33 cellular contexts compared by ENCODE assay signal in the genomic region with DNA sequence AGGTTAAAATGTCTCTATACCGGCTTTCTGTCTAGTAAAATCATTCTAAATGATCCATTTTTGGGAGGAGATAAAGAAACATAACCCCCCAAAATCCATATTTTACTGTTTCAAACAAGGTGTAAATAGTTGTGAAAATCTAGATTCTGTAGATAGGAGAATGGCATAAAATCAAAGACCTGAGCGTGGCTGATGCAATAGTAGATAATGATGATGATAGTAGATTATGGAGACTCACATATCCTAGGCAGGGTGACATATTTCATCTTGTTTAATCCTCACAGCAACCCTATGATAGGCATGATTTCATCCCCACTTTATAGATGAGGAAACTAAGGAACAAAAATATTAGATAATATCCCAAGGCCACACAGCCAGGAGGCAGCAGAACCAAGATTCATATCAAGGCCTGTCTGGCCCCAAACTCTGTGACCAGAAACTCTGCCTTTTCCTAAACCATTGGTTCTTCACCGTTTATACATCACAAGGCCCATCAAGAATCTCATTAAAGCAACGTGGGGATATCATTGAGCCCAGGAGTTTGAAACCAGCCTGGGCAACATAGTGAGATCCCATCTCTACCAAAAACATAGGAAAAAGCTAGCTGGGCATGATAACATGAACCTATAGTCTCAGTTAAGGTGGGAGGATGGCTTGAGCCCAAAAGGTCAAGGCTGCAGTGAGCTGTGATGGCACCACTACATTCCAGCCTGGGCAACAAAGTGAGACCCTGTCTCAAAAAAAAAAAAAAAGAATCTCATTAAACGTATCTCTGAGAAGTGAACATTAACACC. TPM values are rescaled to one million over a fixed set of nuclear protein-coding genes. Genes with fewer than 3 reads are reported as not detected.
DNase-seq lines count a peak whose midpoint lies in the region; ATAC-seq, FAIRE-seq and TF ChIP-seq lines count a peak whose summit lies in the region.
"Had no signal": no experiment of that assay in that cellular context is flagged by ENCODE, and none has a peak within 500 bp of the region (broad histone marks: within the 10 kb centered on the region; RNA-seq: fewer than 3 reads in every experiment).

No MANE protein-coding gene starts in this region.

- peak overlapping the region; percentile 67 for H3K27ac Mint-ChIP-seq in T-helper 17 cell
- H3K27ac Mint-ChIP-seq in natural killer cell, result no peak overlapping the region
- H3K27ac Mint-ChIP-seq: IgD-negative memory B cell, T-cell had no signal

- peak overlapping the region; percentile 90 for H3K4me2 ChIP-seq in BLaER1
- no peak overlapping the region for H3K4me2 ChIP-seq in H1 (ENCODE audit: insufficient read depth in 1 of 2, low read depth in 2 of 2, low read length in 2 of 2)

- H3K79me1 ChIP-seq in H1 (ENCODE audit: low read depth, low read length), result no peaks in the 10 kb centered on the region

- TF ChIP-seq POLR2A in H1 (IDR thresholded peaks at IDR 0.05; ENCODE audit: control extremely low read depth in 1 of 2, low read depth in 2 of 2, low read length in 2 of 2), result no peak

- CTCF ChIA-PET in HEK293 (lab: Yijun Ruan, JAX), result no interaction called here
- CTCF ChIA-PET in H1 (lab: Charles Lee; ENCODE audit: partially characterized antibody), result interaction anchor here (0.6 kb wide), 1 partner anchor 244 kb away, joined by 3 read pairs; no protein-coding TSS in a partner anchor

- POLR2A ChIA-PET in HEK293 (lab: Yijun Ruan, JAX) (no interaction called here), H1 (lab: Charles Lee; ENCODE audit: partially characterized antibody) (no interaction called here)

- peaks cover 6% of the 10 kb centered on the region; the same call in 1 of the 2 replicates for H3K23me2 ChIP-seq in H1 (ENCODE audit: low read depth, low read length)

- H4K20me1 ChIP-seq in BLaER1 (no peaks in the 10 kb centered on the region), H1 (replicated peaks in 1 of 2; ENCODE audit: control insufficient read depth in 1 of 2, insufficient read depth in 2 of 2, low read length in 2 of 2) (peaks cover 0 to 2% of the 10 kb centered on the region in 2 experiments)

- H3K36me3 ChIP-seq in BLaER1, result no peaks in the 10 kb centered on the region
- no peaks in the 10 kb centered on the region for H3K36me3 ChIP-seq in HEK293 (ENCODE audit: control insufficient read depth in 2 of 2, insufficient read depth in 1 of 2, low read length in 2 of 2)
- H3K36me3 ChIP-seq in H1 (ENCODE audit: control insufficient read depth in 2 of 4, insufficient read depth in 4 of 4, low read length in 3 of 4), result no peaks in the 10 kb centered on the region
- H3K36me3 ChIP-seq: HAP-1 had no signal

- H2BK15ac ChIP-seq in H1 (ENCODE audit: low read length), result no peak overlapping the region

- H3K9me3 ChIP-seq in BLaER1, result no peaks in the 10 kb centered on the region
- no peaks in the 10 kb centered on the region for H3K9me3 ChIP-seq in HEK293 (ENCODE audit: control insufficient read depth, insufficient read depth, low read depth, low read length)
- H3K9me3 ChIP-seq in T-helper 17 cell (ENCODE audit: control insufficient read depth, low read length, poor library complexity, severe bottlenecking), result no peaks in the 10 kb centered on the region
- no peaks in the 10 kb centered on the region for H3K9me3 ChIP-seq in H1 (ENCODE audit: insufficient read depth in 2 of 2, low read depth in 1 of 2, low read length in 1 of 2)
- H3K9me3 ChIP-seq: HAP-1 had no signal

- DNase-seq in T-helper 17 cell, result no peak
- DNase-seq in H1 (ENCODE audit: low read depth in 1 of 2, low spot score in 2 of 2), result no peak
- DNase-seq in T-helper 2 cell, result no peak
- DNase-seq in natural killer cell, result no peak
- no peak for DNase-seq in putamen (ENCODE audit: low spot score)
- DNase-seq: C1 segment of cervical spinal cord; CD4-positive, alpha-beta memory T cell; COR-L47; EL; GDM1; GM23248; Kasumi-1; NCI-H1092 treated with DMSO at 0.1 percent for 48 hours; NCI-H1436; NCI-H187; NCI-H2081 treated with DMSO at 0.1 percent for 48 hours; NCI-H2171 treated with DMSO at 0.1 percent for 48 hours; NCI-H345; NCI-H524; NCI-H748 treated with DMSO at 0.1 percent for 48 hours; NK-92 treated with Interleukin-12 subunit alpha and Interleukin-12 subunit beta, amount 100 ng/mL, for 24 hours; SHP77; T-cell had no signal

- H4K5ac ChIP-seq in H1 (ENCODE audit: insufficient read length, low read depth, low read length), result no peak overlapping the region

- H3K36me3 Mint-ChIP-seq in T-helper 17 cell (ENCODE audit: low read depth), result peaks cover 3% of the 10 kb centered on the region
- H3K36me3 Mint-ChIP-seq in natural killer cell, result no peaks in the 10 kb centered on the region
- H3K36me3 Mint-ChIP-seq: CD4-positive, alpha-beta memory T cell; T-cell had no signal

- H2BK20ac ChIP-seq in H1 (ENCODE audit: low read length), result no peak overlapping the region

- H3K27ac ChIP-seq in BLaER1, result peak overlapping the region; percentile 78
- no peak overlapping the region for H3K27ac ChIP-seq in HEK293 (ENCODE audit: extremely low read depth, low read depth, low read length)
- no peak overlapping the region for H3K27ac ChIP-seq in H1 (ENCODE audit: low read depth, low read length)
- H3K27ac ChIP-seq: GM23248, RWPE1 had no signal

- no peak for FAIRE-seq in H1 (lab: Jason Lieb, UNC)
- FAIRE-seq: GM19239 had no signal

- no peak for TF ChIP-seq EP300 in H1 (IDR thresholded peaks at IDR 0.05; ENCODE audit: borderline replicate concordance in 1 of 2, low read depth in 2 of 2, low read length in 2 of 2)

- H3K79me2 ChIP-seq in H1 (ENCODE audit: control insufficient read depth in 1 of 2, insufficient read depth in 2 of 2, low read length in 2 of 2), result no peaks in the 10 kb centered on the region

- H3K27me3 Mint-ChIP-seq in T-helper 17 cell (no peaks in the 10 kb centered on the region), natural killer cell (ENCODE audit: low read depth in 2 of 2) (no peaks in the 10 kb centered on the region)

- H3K9me3 Mint-ChIP-seq in natural killer cell, result no peaks in the 10 kb centered on the region
- H3K9me3 Mint-ChIP-seq: T-cell had no signal

- TF ChIP-seq CTCF in HEK293 (tag by site-specific recombination; IDR thresholded peaks at IDR 0.05) (no peak), H1 (IDR thresholded peaks at IDR 0.05; ENCODE audit: control extremely low read depth in 1 of 3, insufficient read depth in 1 of 3, low read depth in 1 of 3, low read length in 3 of 3) (no peak), natural killer cell (IDR thresholded peaks at IDR 0.05) (no peak)

- H4K8ac ChIP-seq in H1 (ENCODE audit: extremely low read depth, insufficient read depth, low read length), result no peak overlapping the region

- H3K9ac ChIP-seq in BLaER1, result peak overlapping the region; percentile 70; the same call in 1 of the 2 replicates
- no peak overlapping the region for H3K9ac ChIP-seq in H1 (replicated peaks in 1 of 4; ENCODE audit: extremely low read depth in 1 of 4, low read depth in 3 of 4, low read length in 3 of 4)
- H3K9ac ChIP-seq: GM23248 had no signal

- peaks cover 69% of the 10 kb centered on the region for H3K4me1 ChIP-seq in BLaER1
- no peaks in the 10 kb centered on the region for H3K4me1 ChIP-seq in HEK293 (ENCODE audit: control insufficient read depth, insufficient read depth, low read length)
- no peaks in the 10 kb centered on the region; a peak in 1 of 7 replicates for H3K4me1 ChIP-seq in H1 (replicated peaks in 1 of 4; ENCODE audit: control insufficient read depth in 3 of 4, insufficient read depth in 4 of 4, low read length in 3 of 4)
- H3K4me1 ChIP-seq: HAP-1 had no signal

- ATAC-seq in T-helper 17 cell, result no peak
- ATAC-seq in natural killer cell, result no peak
- no peak for ATAC-seq in GM19397 (IDR thresholded peaks at IDR 0.05; ENCODE audit: unreplicated experiment)
- ATAC-seq: T-cell had no signal

- H3K14ac ChIP-seq in H1 (ENCODE audit: insufficient read length), result no peak overlapping the region

- H3K27me3 ChIP-seq in BLaER1 (no peaks in the 10 kb centered on the region), H1 (replicated peaks in 1 of 4; ENCODE audit: control insufficient read depth in 3 of 4, extremely low read depth in 1 of 4, insufficient read depth in 3 of 4, low read length in 3 of 4) (no peaks in the 10 kb centered on the region)

- TF ChIP-seq RAD21 in H1 (IDR thresholded peaks at IDR 0.05 in 1 of 2, conservative IDR thresholded peaks at IDR 0.05 in 1 of 2; ENCODE audit: low read depth in 2 of 2, low read length in 2 of 2), result no peak

- 91% methylated on average over 5 of the region's 5 CpGs; no CpG with 5 or more reads in 1 of the 2 experiments for WGBS in H1 (ENCODE audit: extremely low coverage in 1 of 2, insufficient coverage in 1 of 2, insufficient read length in 1 of 2, insufficient replicate concordance in 2 of 2, low coverage in 1 of 2, low lambda C conversion rate in 2 of 2, missing lambda C conversion rate in 1 of 2), 2 experiments

- H2AK5ac ChIP-seq in H1 (ENCODE audit: low read depth, low read length), result no peak overlapping the region

- no peak overlapping the region for H3K4me3 ChIP-seq in BLaER1
- H3K4me3 ChIP-seq in HEK293 (ENCODE audit: low read depth, low read length), result no peak overlapping the region
- no peak overlapping the region for H3K4me3 ChIP-seq in H1 (ENCODE audit: extremely low read depth in 1 of 4, insufficient read depth in 2 of 4, low read depth in 3 of 4, low read length in 4 of 4)
- H3K4me3 ChIP-seq: GM23248, HAP-1 had no signal

- intact Hi-C loops in natural killer cell (cut with micrococcal nuclease), result no loop called here

- H3K23ac ChIP-seq in H1 (ENCODE audit: insufficient read length), result no peak overlapping the region

- peaks cover 8% of the 10 kb centered on the region for H3K4me1 Mint-ChIP-seq in T-helper 17 cell
- H3K4me1 Mint-ChIP-seq in natural killer cell, result peaks cover 0 to 5% of the 10 kb centered on the region in 2 donors
- H3K4me1 Mint-ChIP-seq: T-cell had no signal

- no peak overlapping the region for H2BK120ac ChIP-seq in H1 (replicated peaks; ENCODE audit: low read depth, low read length)

- no peak overlapping the region for H3K4ac ChIP-seq in H1 (replicated peaks; ENCODE audit: insufficient read length, low read depth, low read length)

- H2BK5ac ChIP-seq in H1 (ENCODE audit: low read depth, low read length), result no peak overlapping the region

- no peak overlapping the region for H3K18ac ChIP-seq in H1 (ENCODE audit: extremely low read depth, low read length)

- H3K4me3 Mint-ChIP-seq in T-helper 17 cell (no peak overlapping the region), natural killer cell (no peak overlapping the region)
- H3K4me3 Mint-ChIP-seq: CD4-positive, alpha-beta memory T cell; T-cell had no signal

- no peak overlapping the region for H3K56ac ChIP-seq in H1 (replicated peaks; ENCODE audit: insufficient read length, low read depth, low read length)

- H2AFZ ChIP-seq in H1 (ENCODE audit: low read length), result 0 out of 2 replicates have a peak overlapping the region, but pooled peaks have one; percentile 10
- H2AFZ ChIP-seq: GM23248 had no signal

- no peak overlapping the region for H4K91ac ChIP-seq in H1 (replicated peaks; ENCODE audit: insufficient read length, low read length)

- H2BK12ac ChIP-seq in H1 (ENCODE audit: low read depth, low read length), result no peak overlapping the region

RNA-seq across cellular contexts. Expression of a gene that starts 55.6 kb away (rescaled TPM):
- total RNA-seq in T-helper 17 cell, result not detected
- total RNA-seq in H1 (2021; fragmentation: NEBNext Ultra II Directional; extraction: Animal tissue kit (Norgen Biotek cat#: 25700)), result not detected in 2 replicates
- polyA plus RNA-seq in H1 (2011; rRNA removed), result not detected in 2 replicates
- polyA plus RNA-seq in H1 (2011; cell fraction: cytosol; rRNA removed), result not detected
- polyA plus RNA-seq in H1 (2011; cell fraction: nucleus; rRNA removed), result not detected
- not detected in 4 replicates for polyA plus RNA-seq in H1 (2012, experiment 1 of 2)
- not detected for polyA plus RNA-seq in H1 (2012, experiment 2 of 2)
- polyA plus RNA-seq in H1 (2013, experiment 1 of 2), result not detected
- polyA plus RNA-seq in H1 (2013, experiment 2 of 2), result not detected
- polyA minus RNA-seq in H1 (2011; rRNA and poly(A)+ RNA removed), result not detected in 2 replicates
- not detected for polyA minus RNA-seq in H1 (2011; cell fraction: cytosol; rRNA and poly(A)+ RNA removed)
- polyA minus RNA-seq in H1 (2011; cell fraction: nucleus; rRNA and poly(A)+ RNA removed), result not detected
- not detected for total RNA-seq in natural killer cell
- total RNA-seq: A172; CD4-positive, alpha-beta memory T cell; GM23248; M059J; SK-MEL-5 had no signal
- polyA plus RNA-seq: CD4-positive, alpha-beta memory T cell; GM23248; IgD-negative memory B cell had no signal
